17 cellular contexts compared by ENCODE assay signal in genomic region chr2:134549104-134549503, GRCh38.
DNase-seq lines count a peak whose midpoint lies in the region; ATAC-seq and TF ChIP-seq lines count a peak whose summit lies in the region.
"Had no signal": no experiment of that assay in that cellular context is flagged by ENCODE, and none has a peak within 500 bp of the region (broad histone marks: within the 10 kb centered on the region; RNA-seq: fewer than 3 reads in every experiment).

No MANE protein-coding gene starts in this region.

- H4K91ac ChIP-seq in IMR-90 (ENCODE audit: insufficient read depth, low read depth, low read length), result no peak overlapping the region

- dilution Hi-C loops in IMR-90 (cut with HindIII; ENCODE audit: low sequenced_read_pairs, unreplicated experiment), result no loop called here

- no peak overlapping the region for H3K4me3 ChIP-seq in AG04449 (ENCODE audit: low read depth, low read length)
- H3K4me3 ChIP-seq in IMR-90 (ENCODE audit: insufficient read depth, low read depth, low read length), result no peak overlapping the region
- H3K4me3 ChIP-seq in cardiac fibroblast (replicated peaks in 1 of 2; ENCODE audit: low read depth in 2 of 2, low read length in 2 of 2), result no peak overlapping the region
- no peak overlapping the region for H3K4me3 ChIP-seq in right cardiac atrium (ENCODE audit: low read length)
- no peak overlapping the region for H3K4me3 ChIP-seq in ascending aorta
- H3K4me3 ChIP-seq: A549 had no signal

- H3K36me3 ChIP-seq in IMR-90 (ENCODE audit: control insufficient read depth, insufficient read depth, low read length), result no peaks in the 10 kb centered on the region
- H3K36me3 ChIP-seq in ascending aorta, result no peaks in the 10 kb centered on the region

- no peak overlapping the region for H3K9ac ChIP-seq in IMR-90 (ENCODE audit: low read depth, low read length)

- TF ChIP-seq POLR2A in IMR-90 (IDR thresholded peaks at IDR 0.05; ENCODE audit: low read depth, low read length), result no peak

- no peak overlapping the region for H3K4me2 ChIP-seq in IMR-90 (ENCODE audit: low read depth, low read length)
- H3K4me2 ChIP-seq: A549 had no signal

- no peak overlapping the region for H2AK9ac ChIP-seq in IMR-90 (replicated peaks; ENCODE audit: low read depth, low read length, poor library complexity)

- H3K9me3 ChIP-seq in IMR-90 (ENCODE audit: control insufficient read depth, insufficient read depth, low read length) (no peaks in the 10 kb centered on the region), right cardiac atrium (ENCODE audit: control insufficient read depth, low read length) (no peaks in the 10 kb centered on the region), ascending aorta (no peaks in the 10 kb centered on the region)
- H3K9me3 ChIP-seq: A549 had no signal

- no peaks in the 10 kb centered on the region for H3K9me1 ChIP-seq in IMR-90 (ENCODE audit: insufficient read depth, low read length)

- POLR2A ChIA-PET in AG04449 (lab: Yijun Ruan, JAX), result no interaction called here
- POLR2A ChIA-PET in IMR-90 (lab: Charles Lee; ENCODE audit: unreplicated experiment), result no interaction called here

- H3K27ac ChIP-seq in IMR-90 (ENCODE audit: insufficient read depth, low read length) (no peak overlapping the region), right cardiac atrium (ENCODE audit: low read length) (no peak overlapping the region), ascending aorta (no peak overlapping the region)
- H3K27ac ChIP-seq: A549 had no signal

- no peak overlapping the region for H2BK20ac ChIP-seq in IMR-90 (ENCODE audit: low read depth, low read length)

- H2BK15ac ChIP-seq in IMR-90 (ENCODE audit: low read depth, low read length), result no peak overlapping the region

- CTCF ChIA-PET in AG04449 (lab: Yijun Ruan, JAX), result no interaction called here
- CTCF ChIA-PET in IMR-90 (lab: Yijun Ruan, JAX), result no interaction called here

- no TSS peak for BruUV-seq in IMR-90 (replicated peaks; lab: Mats Ljungman, UMichigan)

- H3K27me3 ChIP-seq in IMR-90 (ENCODE audit: control insufficient read depth, insufficient read depth, low read length), result peaks cover 1% of the 10 kb centered on the region
- H3K27me3 ChIP-seq in right cardiac atrium (ENCODE audit: control insufficient read depth, insufficient read depth), result no peaks in the 10 kb centered on the region
- no peaks in the 10 kb centered on the region for H3K27me3 ChIP-seq in ascending aorta

- ATAC-seq in IMR-90 (ENCODE audit: low read depth) (no peak), right cardiac atrium (peak; percentile 70 to 75)
- ATAC-seq: A549; activated naive CD4-positive, alpha-beta T cell treated with anti-CD3 and anti-CD28 coated beads, Interleukin-2, amount 50 U/mL, for 72 hours had no signal

- TF ChIP-seq CTCF in AG04449 (IDR thresholded peaks at IDR 0.05; ENCODE audit: insufficient read depth, low read length, missing control alignments) (no peak), IMR-90 (conservative IDR thresholded peaks at IDR 0.05; ENCODE audit: low read depth, low read length) (no peak), cardiac fibroblast (IDR thresholded peaks at IDR 0.05; ENCODE audit: low read depth, low read length) (no peak), ascending aorta (IDR thresholded peaks at IDR 0.05) (no peak)

- no peak for TF ChIP-seq RAD21 in IMR-90 (IDR thresholded peaks at IDR 0.05; ENCODE audit: low read length)

- H2AK5ac ChIP-seq in IMR-90 (ENCODE audit: low read depth, low read length), result no peak overlapping the region

- H3K79me1 ChIP-seq in IMR-90 (ENCODE audit: low read depth in 1 of 2, low read length in 2 of 2), result no peaks in the 10 kb centered on the region

- H3K4me1 ChIP-seq in IMR-90 (ENCODE audit: control insufficient read depth, insufficient read depth, low read length) (no peaks in the 10 kb centered on the region), right cardiac atrium (ENCODE audit: control insufficient read depth, insufficient read depth, low read length) (no peaks in the 10 kb centered on the region), ascending aorta (no peaks in the 10 kb centered on the region)
- H3K4me1 ChIP-seq: A549 had no signal

- H3K14ac ChIP-seq in IMR-90 (replicated peaks; ENCODE audit: low read depth, low read length), result no peak overlapping the region

- H4K5ac ChIP-seq in IMR-90 (ENCODE audit: low read depth, low read length), result no peak overlapping the region

- in situ Hi-C loops in IMR-90 (cut with MboI; ENCODE audit: low sequenced_read_pairs), result no loop called here

- DNase-seq in AG04449 (ENCODE audit: low read depth, low spot score), result peak; percentile 2
- DNase-seq in IMR-90, result peak; percentile 45
- peak; percentile 46 to 62 for DNase-seq in cardiac fibroblast (ENCODE audit: low read depth in 2 of 2)
- DNase-seq in right cardiac atrium, result no peak
- DNase-seq in nucleus accumbens (lab: John Stamatoyannopoulos, UW), result no peak
- DNase-seq in HuH-7.5 (ENCODE audit: low spot score), result no peak
- DNase-seq in midbrain (lab: John Stamatoyannopoulos, UW), result no peak
- no peak for DNase-seq in ascending aorta (ENCODE audit: low spot score in 2 of 2)
- DNase-seq: activated CD4-positive, alpha-beta T cell treated with anti-CD3 and anti-CD28 coated beads, Interleukin-2, amount 10 ng/mL, durations not matched to agents 7 days and 5 days; activated T-cell treated with anti-CD3 and anti-CD28 coated beads for 4 hours; H9; KBM-7; NCI-H1105; stimulated activated naive CD4-positive, alpha-beta T cell treated with Interleukin-2 at 50 U/mL for 16 hours; T1000 had no signal

- H4K20me1 ChIP-seq in IMR-90 (ENCODE audit: insufficient read depth, low read length), result no peaks in the 10 kb centered on the region

- no peak overlapping the region for H3K4ac ChIP-seq in IMR-90 (ENCODE audit: low read depth, low read length)

- H3K23ac ChIP-seq in IMR-90 (ENCODE audit: low read depth, low read length), result no peak overlapping the region

- no peak overlapping the region for H3K56ac ChIP-seq in IMR-90 (ENCODE audit: extremely low read depth, insufficient read depth, low read length)

- H4K8ac ChIP-seq in IMR-90 (ENCODE audit: low read depth in 2 of 2, low read length in 2 of 2), result no peak overlapping the region

- H2BK5ac ChIP-seq in IMR-90 (ENCODE audit: low read depth, low read length, poor library complexity, severe bottlenecking), result no peak overlapping the region

- intact Hi-C loops in IMR-90 (cut with micrococcal nuclease), result no loop called here
- intact Hi-C loops in right cardiac atrium (cut with DNase I), result no loop called here
- intact Hi-C loops in ascending aorta (cut with DNase I), result no loop called here

- H2AFZ ChIP-seq in IMR-90 (replicated peaks; ENCODE audit: low read length, poor library complexity), result no peak overlapping the region

- no peak overlapping the region for H3K18ac ChIP-seq in IMR-90 (ENCODE audit: low read depth, low read length)

- H2BK120ac ChIP-seq in IMR-90 (ENCODE audit: low read depth, low read length), result no peak overlapping the region

- no CpG with 5 or more reads among the region's 3 CpGs for WGBS in IMR-90 (ENCODE audit: extremely low coverage in 2 of 2, insufficient read length in 1 of 2), 2 experiments
- 62% methylated on average over 3 of the region's 3 CpGs for WGBS in right cardiac atrium

TF ChIP-seq in IMR-90, 13 proteins besides CTCF, POLR2A, EP300 and RAD21:
- TF ChIP-seq SMC3 (IDR thresholded peaks at IDR 0.05; ENCODE audit: low read depth, low read length) (no peak), CEBPB (IDR thresholded peaks at IDR 0.05; ENCODE audit: low read depth, low read length) (peak; percentile 79), RCOR1 (IDR thresholded peaks at IDR 0.05; ENCODE audit: insufficient replicate concordance, low read length) (no peak), USF2 (IDR thresholded peaks at IDR 0.05; ENCODE audit: low read depth, low read length) (no peak)

Comparison
In these comparisons a context has a peak if more than half of its experiments do, and no peak if none do; other contexts are left out.
1. DNase-seq: peak in AG04449 (single experiment), IMR-90 (single experiment) and cardiac fibroblast (2 of 2); none in right cardiac atrium (0 of 3), nucleus accumbens (0 of 56), HuH-7.5 (single experiment), midbrain (single experiment) and ascending aorta (0 of 2).